1 cellular context compared by ENCODE assay signal in genomic region chr9:126796758-126797157, GRCh38.
TF ChIP-seq lines count a peak whose summit lies in the region.

No MANE protein-coding gene starts in this region.

TF ChIP-seq in GM12878, 131 proteins besides CTCF, POLR2A, EP300 and RAD21 (continued from another document):
- TF ChIP-seq, protein P1, sequence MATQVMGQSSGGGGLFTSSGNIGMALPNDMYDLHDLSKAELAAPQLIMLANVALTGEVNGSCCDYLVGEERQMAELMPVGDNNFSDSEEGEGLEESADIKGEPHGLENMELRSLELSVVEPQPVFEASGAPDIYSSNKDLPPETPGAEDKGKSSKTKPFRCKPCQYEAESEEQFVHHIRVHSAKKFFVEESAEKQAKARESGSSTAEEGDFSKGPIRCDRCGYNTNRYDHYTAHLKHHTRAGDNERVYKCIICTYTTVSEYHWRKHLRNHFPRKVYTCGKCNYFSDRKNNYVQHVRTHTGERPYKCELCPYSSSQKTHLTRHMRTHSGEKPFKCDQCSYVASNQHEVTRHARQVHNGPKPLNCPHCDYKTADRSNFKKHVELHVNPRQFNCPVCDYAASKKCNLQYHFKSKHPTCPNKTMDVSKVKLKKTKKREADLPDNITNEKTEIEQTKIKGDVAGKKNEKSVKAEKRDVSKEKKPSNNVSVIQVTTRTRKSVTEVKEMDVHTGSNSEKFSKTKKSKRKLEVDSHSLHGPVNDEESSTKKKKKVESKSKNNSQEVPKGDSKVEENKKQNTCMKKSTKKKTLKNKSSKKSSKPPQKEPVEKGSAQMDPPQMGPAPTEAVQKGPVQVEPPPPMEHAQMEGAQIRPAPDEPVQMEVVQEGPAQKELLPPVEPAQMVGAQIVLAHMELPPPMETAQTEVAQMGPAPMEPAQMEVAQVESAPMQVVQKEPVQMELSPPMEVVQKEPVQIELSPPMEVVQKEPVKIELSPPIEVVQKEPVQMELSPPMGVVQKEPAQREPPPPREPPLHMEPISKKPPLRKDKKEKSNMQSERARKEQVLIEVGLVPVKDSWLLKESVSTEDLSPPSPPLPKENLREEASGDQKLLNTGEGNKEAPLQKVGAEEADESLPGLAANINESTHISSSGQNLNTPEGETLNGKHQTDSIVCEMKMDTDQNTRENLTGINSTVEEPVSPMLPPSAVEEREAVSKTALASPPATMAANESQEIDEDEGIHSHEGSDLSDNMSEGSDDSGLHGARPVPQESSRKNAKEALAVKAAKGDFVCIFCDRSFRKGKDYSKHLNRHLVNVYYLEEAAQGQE (IDR thresholded peaks at IDR 0.05; ENCODE audit: low read depth, low read length) = no peak
- TF ChIP-seq PRDM15 (CRISPR knock-in tag; IDR thresholded peaks at IDR 0.05) (no peak), MEF2A (IDR thresholded peaks at IDR 0.05; ENCODE audit: insufficient read depth, low read depth, low read length) (no peak), CHD1 (IDR thresholded peaks at IDR 0.05; ENCODE audit: low read depth, low read length) (no peak), DPF2 (IDR thresholded peaks at IDR 0.05) (no peak), KDM1A (IDR thresholded peaks at IDR 0.05; ENCODE audit: borderline replicate concordance) (no peak), EED (IDR thresholded peaks at IDR 0.05; ENCODE audit: low read depth) (no peak)
